Comparison of ENCODE assay signal across 11 cellular contexts in the genomic region with DNA sequence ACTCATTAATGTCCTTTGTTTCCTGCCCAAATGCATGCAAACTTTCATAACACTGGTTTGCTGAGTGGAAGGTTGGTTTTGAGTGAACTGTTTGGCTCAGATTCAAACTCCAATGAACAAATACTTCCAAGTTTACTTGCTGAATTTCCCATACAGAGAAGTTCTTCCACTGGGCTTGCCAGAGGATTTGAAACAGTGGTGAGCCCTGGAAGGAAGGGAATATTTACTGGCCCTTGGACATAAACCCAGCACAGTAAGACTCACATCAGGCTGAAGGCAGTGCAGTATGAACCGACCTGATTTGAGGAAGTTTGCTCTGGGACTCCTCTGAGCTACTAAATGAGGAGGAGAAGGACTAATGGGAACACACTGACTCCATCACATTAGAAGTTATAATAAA. TPM values are rescaled to one million over a fixed set of nuclear protein-coding genes. Genes with fewer than 3 reads are reported as not detected.
DNase-seq lines count a peak whose midpoint lies in the region; ATAC-seq, FAIRE-seq and TF ChIP-seq lines count a peak whose summit lies in the region.
"Had no signal": no experiment of that assay in that cellular context is flagged by ENCODE, and none has a peak within 500 bp of the region (broad histone marks: within the 10 kb centered on the region; RNA-seq: fewer than 3 reads in every experiment).

No MANE protein-coding gene starts in this region.

- H3K4me2 ChIP-seq in A549 = peak overlapping the region; percentile 79; the same call in 1 of the 3 replicates

- no peaks in the 10 kb centered on the region for H3K9me3 ChIP-seq in A549
- H3K9me3 ChIP-seq: BE2C had no signal

- no peaks in the 10 kb centered on the region for H3K36me3 Mint-ChIP-seq in natural killer cell treated with Interleukin-12 subunit alpha and Interleukin-12 subunit beta and Interleukin-15 and Interleukin-18, amount 100 ng/mL, for 72 hours

- H3K27ac ChIP-seq in A549 = peak overlapping the region in 1 of 2 experiments; percentile 44; a peak in 1 of 6 replicates
- H3K27ac ChIP-seq: HL-60 had no signal

- WGBS in A549 (ENCODE audit: missing lambda C conversion rate) = 43% methylated on average over 1 of the region's 1 CpG

- no peak for TF ChIP-seq CTCF in A549 (IDR thresholded peaks at IDR 0.05)
- TF ChIP-seq CTCF in fibroblast of pulmonary artery (IDR thresholded peaks at IDR 0.05; ENCODE audit: low read length, missing control alignments) = no peak

- H3K27ac Mint-ChIP-seq in natural killer cell treated with Interleukin-12 subunit alpha and Interleukin-12 subunit beta and Interleukin-15 and Interleukin-18, amount 100 ng/mL, for 72 hours = peak overlapping the region; percentile 20 to 24

- POLR2A ChIA-PET in A549 (lab: Yijun Ruan, JAX) = interaction anchor here (0.7 kb wide), 1 partner anchor 1520 kb away, joined by 3 read pairs; no protein-coding TSS in a partner anchor

- peaks cover 51% of the 10 kb centered on the region for H3K4me1 ChIP-seq in A549

- no peak for ATAC-seq in A549
- peak; percentile 15; the same call in 2 of the 3 replicates for ATAC-seq in SK-N-SH treated with all-trans-retinoic acid at 6 μM for 48 hours
- ATAC-seq in natural killer cell treated with Interleukin-12 subunit alpha and Interleukin-12 subunit beta and Interleukin-15 and Interleukin-18, amount 100 ng/mL, for 72 hours = no peak
- no peak for ATAC-seq in HG03039 (IDR thresholded peaks at IDR 0.05; ENCODE audit: unreplicated experiment)
- no peak for ATAC-seq in HG02973 (IDR thresholded peaks at IDR 0.05; ENCODE audit: unreplicated experiment)

- TF ChIP-seq POLR2A in A549 (IDR thresholded peaks at IDR 0.05; ENCODE audit: low read length) = no peak

- H3K4me3 ChIP-seq in A549 (no peak overlapping the region), fibroblast of pulmonary artery (replicated peaks; ENCODE audit: low read depth, low read length) (no peak overlapping the region)

- no peak for TF ChIP-seq RAD21 in A549 (conservative IDR thresholded peaks at IDR 0.05 in 1 of 2, IDR thresholded peaks at IDR 0.05 in 1 of 2)

- no peak for FAIRE-seq in A549 (lab: Jason Lieb, UNC)

- peaks cover 34 to 36% of the 10 kb centered on the region in 2 donors for H3K4me1 Mint-ChIP-seq in natural killer cell treated with Interleukin-12 subunit alpha and Interleukin-12 subunit beta and Interleukin-15 and Interleukin-18, amount 100 ng/mL, for 72 hours (ENCODE audit: low read depth in 2 of 2)

- TF ChIP-seq EP300 in A549 (IDR thresholded peaks at IDR 0.05) = no peak

- H3K9me3 Mint-ChIP-seq in natural killer cell treated with Interleukin-12 subunit alpha and Interleukin-12 subunit beta and Interleukin-15 and Interleukin-18, amount 100 ng/mL, for 72 hours = no peaks in the 10 kb centered on the region

- no peak overlapping the region for H3K4me3 Mint-ChIP-seq in natural killer cell treated with Interleukin-12 subunit alpha and Interleukin-12 subunit beta and Interleukin-15 and Interleukin-18, amount 100 ng/mL, for 72 hours

- H3K27me3 Mint-ChIP-seq in natural killer cell treated with Interleukin-12 subunit alpha and Interleukin-12 subunit beta and Interleukin-15 and Interleukin-18, amount 100 ng/mL, for 72 hours = no peaks in the 10 kb centered on the region

- DNase-seq in A549 (ENCODE audit: low read depth in 1 of 2, low spot score in 1 of 2) (no peak), fibroblast of pulmonary artery (ENCODE audit: low read depth) (peak; percentile 89), NCI-H2107 treated with DMSO at 0.1 percent for 48 hours (lab: John Stamatoyannopoulos, UW; ENCODE audit: unreplicated experiment) (no peak), NOMO-1 treated with DMSO at 0.1 percent for 48 hours (lab: John Stamatoyannopoulos, UW; ENCODE audit: unreplicated experiment) (no peak)
- DNase-seq in natural killer cell treated with Interleukin-12 subunit alpha and Interleukin-12 subunit beta and Interleukin-15 and Interleukin-18, amount 100 ng/mL, for 72 hours (ENCODE audit: low spot score) = no peak
- DNase-seq: BE2C, NCI-H82 had no signal

- CTCF ChIA-PET in A549 (lab: Yijun Ruan, JAX) = interaction anchor here (0.7 kb wide), 1 partner anchor 26 kb away, joined by 3 read pairs; no protein-coding TSS in a partner anchor

TF ChIP-seq in A549, 52 proteins besides CTCF, POLR2A, EP300 and RAD21:
- TF ChIP-seq EHF (CRISPR knock-in tag; IDR thresholded peaks at IDR 0.05) (no peak), NPAS2 (CRISPR knock-in tag; IDR thresholded peaks at IDR 0.05; ENCODE audit: borderline replicate concordance) (no peak), ZFP36 (IDR thresholded peaks at IDR 0.05; ENCODE audit: borderline replicate concordance, partially characterized antibody) (no peak), NFE2L2 (conservative IDR thresholded peaks at IDR 0.05; ENCODE audit: low read length) (no peak), RARB (CRISPR knock-in tag; IDR thresholded peaks at IDR 0.05) (no peak), NR3C1 (IDR thresholded peaks at IDR 0.05) (no peak), MAFK (IDR thresholded peaks at IDR 0.05; ENCODE audit: partially characterized antibody) (no peak), ZNF302 (CRISPR knock-in tag; IDR thresholded peaks at IDR 0.05) (no peak), FOSL2 (IDR thresholded peaks at IDR 0.05) (no peak), FOSL2 (CRISPR knock-in tag; IDR thresholded peaks at IDR 0.05) (no peak), KDM1A (IDR thresholded peaks at IDR 0.05; ENCODE audit: low read depth) (no peak), HOXA7 (CRISPR knock-in tag; IDR thresholded peaks at IDR 0.05) (no peak)
- TF ChIP-seq, protein P1, sequence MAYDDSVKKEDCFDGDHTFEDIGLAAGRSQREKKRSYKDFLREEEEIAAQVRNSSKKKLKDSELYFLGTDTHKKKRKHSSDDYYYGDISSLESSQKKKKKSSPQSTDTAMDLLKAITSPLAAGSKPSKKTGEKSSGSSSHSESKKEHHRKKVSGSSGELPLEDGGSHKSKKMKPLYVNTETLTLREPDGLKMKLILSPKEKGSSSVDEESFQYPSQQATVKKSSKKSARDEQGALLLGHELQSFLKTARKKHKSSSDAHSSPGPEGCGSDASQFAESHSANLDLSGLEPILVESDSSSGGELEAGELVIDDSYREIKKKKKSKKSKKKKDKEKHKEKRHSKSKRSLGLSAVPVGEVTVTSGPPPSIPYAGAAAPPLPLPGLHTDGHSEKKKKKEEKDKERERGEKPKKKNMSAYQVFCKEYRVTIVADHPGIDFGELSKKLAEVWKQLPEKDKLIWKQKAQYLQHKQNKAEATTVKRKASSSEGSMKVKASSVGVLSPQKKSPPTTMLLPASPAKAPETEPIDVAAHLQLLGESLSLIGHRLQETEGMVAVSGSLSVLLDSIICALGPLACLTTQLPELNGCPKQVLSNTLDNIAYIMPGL (CRISPR knock-in tag; IDR thresholded peaks at IDR 0.05; ENCODE audit: borderline replicate concordance) = no peak

TF ChIP-seq in SK-N-SH treated with all-trans-retinoic acid at 6 μM for 48 hours, 23 proteins besides CTCF, POLR2A, EP300 and RAD21:
- TF ChIP-seq ISL1 (CRISPR knock-in tag; IDR thresholded peaks at IDR 0.05) = 0 out of 2 replicates have a peak, but pooled peaks have one; percentile 19
- TF ChIP-seq, protein P2, sequence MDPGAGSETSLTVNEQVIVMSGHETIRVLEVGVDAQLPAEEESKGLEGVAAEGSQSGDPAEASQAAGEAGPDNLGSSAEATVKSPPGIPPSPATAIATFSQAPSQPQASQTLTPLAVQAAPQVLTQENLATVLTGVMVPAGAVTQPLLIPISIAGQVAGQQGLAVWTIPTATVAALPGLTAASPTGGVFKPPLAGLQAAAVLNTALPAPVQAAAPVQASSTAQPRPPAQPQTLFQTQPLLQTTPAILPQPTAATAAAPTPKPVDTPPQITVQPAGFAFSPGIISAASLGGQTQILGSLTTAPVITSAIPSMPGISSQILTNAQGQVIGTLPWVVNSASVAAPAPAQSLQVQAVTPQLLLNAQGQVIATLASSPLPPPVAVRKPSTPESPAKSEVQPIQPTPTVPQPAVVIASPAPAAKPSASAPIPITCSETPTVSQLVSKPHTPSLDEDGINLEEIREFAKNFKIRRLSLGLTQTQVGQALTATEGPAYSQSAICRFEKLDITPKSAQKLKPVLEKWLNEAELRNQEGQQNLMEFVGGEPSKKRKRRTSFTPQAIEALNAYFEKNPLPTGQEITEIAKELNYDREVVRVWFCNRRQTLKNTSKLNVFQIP (CRISPR knock-in tag; IDR thresholded peaks at IDR 0.05; ENCODE audit: borderline replicate concordance, low read depth) = no peak

RNA-seq across cellular contexts. Expression of a gene that starts 3.8 kb away (rescaled TPM):
- polyA plus RNA-seq in A549 (2011; rRNA removed) (9.9 and 11.6 TPM in 2 replicates), A549 (2017; fragmentation: RNase III; extraction: RNeasy Plus Mini Kit Qiagen cat#74134 plus additional on column Dnase treatment) (5.9 to 7.2 TPM (median 5.9 TPM) in 3 replicates)
- polyA plus RNA-seq in A549 (2012; cell fraction: cytosol; rRNA removed) = 7.0 and 8.2 TPM in 2 replicates
- 6.4 and 7.0 TPM in 2 replicates for polyA plus RNA-seq in A549 (2012; cell fraction: nucleus; rRNA removed)
- polyA minus RNA-seq in A549 (2011; rRNA and poly(A)+ RNA removed) = 13.5 and 16.7 TPM in 2 replicates
- total RNA-seq in natural killer cell treated with Interleukin-12 subunit alpha and Interleukin-12 subunit beta and Interleukin-15 and Interleukin-18, amount 100 ng/mL, for 72 hours = 10 to 100 TPM; 20.8 to 24.9 TPM
